14 cellular contexts compared by ENCODE assay signal in the genomic region with DNA sequence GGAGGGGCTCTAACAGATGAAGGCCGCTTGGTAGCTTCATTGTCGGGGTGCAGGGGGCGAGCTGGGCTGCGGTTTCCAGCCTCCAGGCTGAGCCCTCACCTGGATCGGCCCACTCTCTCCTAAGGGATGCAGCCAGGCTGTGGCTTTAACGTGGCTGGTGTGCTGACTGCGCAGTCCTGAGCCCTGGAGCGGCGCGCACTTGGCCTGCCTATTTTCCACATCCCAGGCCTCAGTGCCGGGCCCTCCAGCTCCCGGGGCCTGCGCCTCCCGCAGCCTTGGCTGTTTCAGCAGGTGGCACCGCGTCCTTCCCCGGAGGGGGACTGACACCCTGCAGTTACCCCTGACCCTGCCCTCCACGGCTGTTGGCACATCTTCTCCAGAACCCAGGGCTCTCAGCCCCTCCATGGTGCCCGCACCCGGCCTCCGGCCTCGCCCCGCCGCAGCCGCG. TPM values are rescaled to one million over a fixed set of nuclear protein-coding genes. Genes with fewer than 3 reads are reported as not detected.
DNase-seq lines count a peak whose midpoint lies in the region; ATAC-seq and TF ChIP-seq lines count a peak whose summit lies in the region.
"Had no signal": no experiment of that assay in that cellular context is flagged by ENCODE, and none has a peak within 500 bp of the region (broad histone marks: within the 10 kb centered on the region; RNA-seq: fewer than 3 reads in every experiment).

No MANE protein-coding gene starts in this region.

- POLR2A ChIA-PET in MCF 10A (lab: Yijun Ruan, JAX) = interaction anchor here (1.1 to 2.6 kb wide), 2 partner anchors 27 to 162 kb away, joined by 5 to 13 read pairs; a partner anchor contains a TSS

- H3K36me3 ChIP-seq in mammary epithelial cell (ENCODE audit: insufficient read depth, low read length) = peaks cover 5% of the 10 kb centered on the region
- H3K36me3 ChIP-seq in lung (ENCODE audit: control insufficient read depth in 2 of 2, insufficient read depth in 2 of 2, low read length in 2 of 2) = peaks cover 0 to 14% of the 10 kb centered on the region in 2 donors
- H3K36me3 ChIP-seq in testis (ENCODE audit: low read depth, missing control alignments) = no peaks in the 10 kb centered on the region
- H3K36me3 ChIP-seq: breast epithelium had no signal

- H3K4me1 Mint-ChIP-seq in MCF 10A (ENCODE audit: insufficient read depth, unreplicated experiment) = peaks cover 6% of the 10 kb centered on the region
- H3K4me1 Mint-ChIP-seq in activated naive CD8-positive, alpha-beta T cell treated with anti-CD3 and anti-CD28 coated beads for 36 hours = peaks cover 6% of the 10 kb centered on the region

- no peaks in the 10 kb centered on the region for H3K27me3 ChIP-seq in mammary epithelial cell (ENCODE audit: insufficient read depth, low read length)
- no peaks in the 10 kb centered on the region for H3K27me3 ChIP-seq in lung (ENCODE audit: control insufficient read depth, insufficient read depth)
- H3K27me3 ChIP-seq in testis = no peaks in the 10 kb centered on the region
- H3K27me3 ChIP-seq: BE2C, breast epithelium, esophagus squamous epithelium, pancreas had no signal

- peaks cover 8% of the 10 kb centered on the region for H3K36me3 Mint-ChIP-seq in MCF 10A (ENCODE audit: insufficient read depth, unreplicated experiment)
- H3K36me3 Mint-ChIP-seq in activated naive CD8-positive, alpha-beta T cell treated with anti-CD3 and anti-CD28 coated beads for 36 hours = peaks cover 9% of the 10 kb centered on the region

- BruUV-seq in mammary epithelial cell (replicated peaks; lab: Mats Ljungman, UMichigan) (no TSS peak), MCF 10A (replicated peaks; lab: Mats Ljungman, UMichigan) (no TSS peak)

- H3K79me2 ChIP-seq in mammary epithelial cell (ENCODE audit: insufficient read depth, low read length) = no peaks in the 10 kb centered on the region

- no peaks in the 10 kb centered on the region for H4K20me1 ChIP-seq in mammary epithelial cell (ENCODE audit: insufficient read depth, low read length)

- intact Hi-C loops in mammary epithelial cell (cut with micrococcal nuclease) (no loop called here), MCF 10A (cut with micrococcal nuclease) (no loop called here), testis (cut with DNase I; ENCODE audit: low total_unique reads) (no loop called here)

- dilution Hi-C loops in mammary epithelial cell (cut with HindIII; ENCODE audit: low sequenced_read_pairs) = no loop called here

- CTCF ChIA-PET in mammary epithelial cell (lab: Charles Lee; ENCODE audit: low non-redundant PET) = no interaction called here
- CTCF ChIA-PET in MCF 10A (lab: Yijun Ruan, JAX) = interaction anchor here (0.6 to 0.7 kb wide), 2 partner anchors 235 to 281 kb away, joined by 3 read pairs; no protein-coding TSS in a partner anchor

- H3K4me3 ChIP-seq in mammary epithelial cell (replicated peaks in 1 of 3; ENCODE audit: insufficient read depth in 1 of 3, low read depth in 2 of 3, low read length in 3 of 3) (no peak overlapping the region), lung (no peak overlapping the region), testis (no peak overlapping the region)
- H3K4me3 ChIP-seq: breast epithelium, esophagus squamous epithelium, PC-9 had no signal

- H2AFZ ChIP-seq in mammary epithelial cell (ENCODE audit: low read depth, low read length) = peak overlapping the region; percentile 88
- H2AFZ ChIP-seq: PC-9 had no signal

- no peaks in the 10 kb centered on the region for H3K9me3 ChIP-seq in mammary epithelial cell (replicated peaks; ENCODE audit: insufficient read depth, low read length)
- H3K9me3 ChIP-seq in lung (ENCODE audit: control insufficient read depth in 2 of 2, insufficient read depth in 1 of 2, low read length in 1 of 2) = no peaks in the 10 kb centered on the region
- no peaks in the 10 kb centered on the region for H3K9me3 ChIP-seq in testis
- H3K9me3 ChIP-seq: BE2C, breast epithelium, esophagus squamous epithelium, pancreas had no signal

- TF ChIP-seq CTCF in mammary epithelial cell (conservative IDR thresholded peaks at IDR 0.05 in 1 of 2, IDR thresholded peaks at IDR 0.05 in 1 of 2; ENCODE audit: extremely low read depth in 1 of 2, insufficient read depth in 1 of 2, low read depth in 1 of 2, low read length in 2 of 2) (no peak), MCF 10A (IDR thresholded peaks at IDR 0.05; ENCODE audit: unreplicated experiment) (no peak), lung (IDR thresholded peaks at IDR 0.05; ENCODE audit: control extremely low read depth, extremely low read depth) (no peak), testis (IDR thresholded peaks at IDR 0.05) (no peak), GM20000 (IDR thresholded peaks at IDR 0.05; ENCODE audit: extremely low read depth, missing control alignments) (no peak)

- H3K4me1 ChIP-seq in mammary epithelial cell (ENCODE audit: insufficient read depth, low read length) (peaks cover 5% of the 10 kb centered on the region), lung (ENCODE audit: control insufficient read depth in 2 of 2, insufficient read depth in 2 of 2, low read length in 2 of 2) (no peaks in the 10 kb centered on the region), testis (peaks cover 2% of the 10 kb centered on the region)
- H3K4me1 ChIP-seq: breast epithelium had no signal

- TF ChIP-seq POLR2A in testis (IDR thresholded peaks at IDR 0.05) = no peak

- WGBS in mammary epithelial cell (ENCODE audit: low coverage, missing lambda C conversion rate) = 97% methylated on average over 7 of the region's 26 CpGs
- 40 to 42% methylated on average over 26 of the region's 26 CpGs for WGBS in lung, 2 donors
- WGBS in testis, 2 donors = 32 to 51% methylated on average over 23 to 26 of the region's 26 CpGs

- DNase-seq in mammary epithelial cell = no peak
- no peak for DNase-seq in MCF 10A (ENCODE audit: unreplicated experiment)
- no peak for DNase-seq in activated naive CD8-positive, alpha-beta T cell treated with anti-CD3 and anti-CD28 coated beads for 36 hours
- no peak for DNase-seq in lung (ENCODE audit: low spot score)
- peak; percentile 38 for DNase-seq in testis
- DNase-seq in activated effector memory CD4-positive, alpha-beta T cell treated with anti-CD3 and anti-CD28 coated beads, Interleukin-2, amount 50 U/mL, for 16 hours = no peak
- no peak for DNase-seq in midbrain (lab: John Stamatoyannopoulos, UW)
- no peak for DNase-seq in GM20000 (ENCODE audit: low spot score)
- DNase-seq: BE2C, esophagus squamous epithelium, islet precursor cell had no signal

- H3K27ac ChIP-seq in mammary epithelial cell (ENCODE audit: insufficient read depth, low read depth, low read length) = no peak overlapping the region
- peak overlapping the region; percentile 79 to 91 for H3K27ac ChIP-seq in lung (ENCODE audit: low read depth in 1 of 2, low read length in 1 of 2)
- H3K27ac ChIP-seq in testis = no peak overlapping the region
- H3K27ac ChIP-seq: esophagus squamous epithelium, pancreas, PC-9 had no signal

- no peak overlapping the region for H3K4me3 Mint-ChIP-seq in MCF 10A (ENCODE audit: unreplicated experiment)
- H3K4me3 Mint-ChIP-seq in activated naive CD8-positive, alpha-beta T cell treated with anti-CD3 and anti-CD28 coated beads for 36 hours = no peak overlapping the region

- H3K9ac ChIP-seq in mammary epithelial cell (ENCODE audit: insufficient read depth, low read length) = no peak overlapping the region

- in situ Hi-C loops in mammary epithelial cell (cut with MboI; ENCODE audit: low sequenced_read_pairs in 2 of 2) = loop anchor here in 1 of 2 donors (10.0 kb wide), 2 partner anchors 162 to 282 kb away; a partner anchor contains a TSS

- H3K9me3 Mint-ChIP-seq in MCF 10A (ENCODE audit: unreplicated experiment) = no peaks in the 10 kb centered on the region
- no peaks in the 10 kb centered on the region for H3K9me3 Mint-ChIP-seq in activated naive CD8-positive, alpha-beta T cell treated with anti-CD3 and anti-CD28 coated beads for 36 hours

- ATAC-seq in lung (ENCODE audit: insufficient read depth, low FRiP score) = no peak
- ATAC-seq: pancreas had no signal

- no peak overlapping the region for H3K27ac Mint-ChIP-seq in MCF 10A (ENCODE audit: low read depth, unreplicated experiment)
- H3K27ac Mint-ChIP-seq in activated naive CD8-positive, alpha-beta T cell treated with anti-CD3 and anti-CD28 coated beads for 36 hours = peak overlapping the region; percentile 34

- no peaks in the 10 kb centered on the region for H3K27me3 Mint-ChIP-seq in MCF 10A (ENCODE audit: insufficient read depth, unreplicated experiment)
- no peaks in the 10 kb centered on the region for H3K27me3 Mint-ChIP-seq in activated naive CD8-positive, alpha-beta T cell treated with anti-CD3 and anti-CD28 coated beads for 36 hours

- H3K4me2 ChIP-seq in mammary epithelial cell (ENCODE audit: insufficient read depth, low read depth, low read length) = no peak overlapping the region
- H3K4me2 ChIP-seq: PC-9 had no signal

RNA-seq across cellular contexts. Expression of a gene that starts 1.4 kb away (rescaled TPM):
- total RNA-seq in mammary epithelial cell (10 to 100 TPM in 1 of 2 donors, not detected in 1; 58.5 TPM), MCF 10A (2022) (21.0 and 53.3 TPM in 2 replicates), lung (10 to 100 TPM in 1 of 2 donors, not detected in 1; 95.6 TPM), testis (not detected)
- polyA plus RNA-seq in mammary epithelial cell (not detected), lung (not detected), testis (ENCODE audit: insufficient read depth, low read depth, low replicate concordance) (not detected)
- polyA minus RNA-seq in mammary epithelial cell = not detected
- 10 to 100 TPM; 17.0 to 22.1 TPM for total RNA-seq in activated naive CD8-positive, alpha-beta T cell treated with anti-CD3 and anti-CD28 coated beads for 36 hours
- total RNA-seq: breast epithelium, esophagus squamous epithelium had no signal
- polyA plus RNA-seq: pancreas had no signal

RNA-seq across cellular contexts. Expression of a gene that starts 27.1 kb away (rescaled TPM):
- total RNA-seq in mammary epithelial cell = 10 to 100 TPM; 22.3 to 37.9 TPM
- polyA plus RNA-seq in mammary epithelial cell = 32.8 TPM
- 31.2 TPM for polyA minus RNA-seq in mammary epithelial cell
- total RNA-seq in MCF 10A (2022) = 36.5 and 43.8 TPM in 2 replicates
- total RNA-seq in activated naive CD8-positive, alpha-beta T cell treated with anti-CD3 and anti-CD28 coated beads for 36 hours = 10 to 100 TPM; 64.6 to 65.6 TPM
- total RNA-seq in lung = 10 to 100 TPM; 15.7 to 27.3 TPM
- polyA plus RNA-seq in lung = 10 to 100 TPM; 19.7 to 23.6 TPM
- 10 to 100 TPM; 52.4 to 54.9 TPM for total RNA-seq in testis
- polyA plus RNA-seq in testis (ENCODE audit: insufficient read depth, low read depth, low replicate concordance) = 91.4 TPM

Comparison
In these comparisons a context has a peak if more than half of its experiments do, and no peak if none do; other contexts are left out.
1. H3K27ac ChIP-seq: peak in lung (2 of 2); none in mammary epithelial cell (single experiment) and testis (0 of 2).